Comparison of ENCODE assay signal across 1 cellular context in genomic region chr15:70186152-70186551, GRCh38.
A peak's percentile ranks its signal among the peaks of the same experiment; 100 is the strongest.
TF ChIP-seq lines count a peak whose summit lies in the region.

No MANE protein-coding gene starts in this region.

TF ChIP-seq in HEK293, 187 proteins besides CTCF, POLR2A, EP300 and RAD21 (continued from another document):
- TF ChIP-seq ZNF654 (tag by site-specific recombination; IDR thresholded peaks at IDR 0.05; ENCODE audit: low read depth) = no peak
- TF ChIP-seq ZNF660 (tag by site-specific recombination; IDR thresholded peaks at IDR 0.05) = no peak
- no peak for TF ChIP-seq ZNF350 (tag by site-specific recombination; IDR thresholded peaks at IDR 0.05)
- TF ChIP-seq HOXC10 (CRISPR knock-in tag; IDR thresholded peaks at IDR 0.05) = no peak
- TF ChIP-seq YY1 (tag by site-specific recombination; IDR thresholded peaks at IDR 0.05) = no peak
- TF ChIP-seq ZNF311 (tag by site-specific recombination; IDR thresholded peaks at IDR 0.05; ENCODE audit: borderline replicate concordance) = no peak
- TF ChIP-seq ZNF785 (tag by site-specific recombination; IDR thresholded peaks at IDR 0.05) = no peak
- TF ChIP-seq REST (tag by site-specific recombination; IDR thresholded peaks at IDR 0.05) = no peak
- no peak for TF ChIP-seq ZNF830 (tag by site-specific recombination; IDR thresholded peaks at IDR 0.05; ENCODE audit: low read depth)
- TF ChIP-seq GLIS2 (tag by site-specific recombination; IDR thresholded peaks at IDR 0.05) = 0 out of 2 replicates have a peak, but pooled peaks have one; percentile 54
- TF ChIP-seq ZNF10 (tag by site-specific recombination; IDR thresholded peaks at IDR 0.05) = no peak
- TF ChIP-seq ZFHX2 (tag by site-specific recombination; conservative IDR thresholded peaks at IDR 0.05) = peak; percentile 34; the same call in 1 of the 2 replicates
- no peak for TF ChIP-seq ZSCAN5A (tag by site-specific recombination; IDR thresholded peaks at IDR 0.05)
- TF ChIP-seq ZFP41 (tag by site-specific recombination; IDR thresholded peaks at IDR 0.05; ENCODE audit: borderline replicate concordance) = no peak
- peak; percentile 39 for TF ChIP-seq ZIC2 (tag by site-specific recombination; IDR thresholded peaks at IDR 0.05)
- no peak for TF ChIP-seq ZNF621 (tag by site-specific recombination; IDR thresholded peaks at IDR 0.05)
- TF ChIP-seq ZNF629 (tag by site-specific recombination; IDR thresholded peaks at IDR 0.05) = no peak; the same call in 1 of the 2 replicates
- TF ChIP-seq ZNF404 (tag by site-specific recombination; IDR thresholded peaks at IDR 0.05) = no peak
- no peak for TF ChIP-seq PRDM2 (tag by site-specific recombination; IDR thresholded peaks at IDR 0.05; ENCODE audit: borderline replicate concordance)
- no peak for TF ChIP-seq HOXD13 (CRISPR knock-in tag; IDR thresholded peaks at IDR 0.05; ENCODE audit: borderline replicate concordance)
- TF ChIP-seq KLF17 (tag by site-specific recombination; IDR thresholded peaks at IDR 0.05) = peak; percentile 61; the same call in 1 of the 2 replicates
- no peak for TF ChIP-seq PRDM4 (tag by site-specific recombination; IDR thresholded peaks at IDR 0.05)
- TF ChIP-seq ZNF16 (tag by site-specific recombination; IDR thresholded peaks at IDR 0.05; ENCODE audit: low read depth) = no peak
- TF ChIP-seq SP2 (tag by site-specific recombination; IDR thresholded peaks at IDR 0.05) = no peak
- TF ChIP-seq KLF1 (tag by site-specific recombination; IDR thresholded peaks at IDR 0.05) = 0 out of 2 replicates have a peak, but pooled peaks have one; percentile 47
- TF ChIP-seq TRIM28 (IDR thresholded peaks at IDR 0.05; ENCODE audit: borderline replicate concordance, low read length) = no peak
- no peak for TF ChIP-seq TSHZ1 (tag by site-specific recombination; IDR thresholded peaks at IDR 0.05; ENCODE audit: borderline replicate concordance)
- no peak for TF ChIP-seq ZNF529 (tag by site-specific recombination; IDR thresholded peaks at IDR 0.05; ENCODE audit: insufficient replicate concordance)
